12 cellular contexts compared by ENCODE assay signal in genomic region chr5:123438902-123439301, GRCh38. TPM values are rescaled to one million over a fixed set of nuclear protein-coding genes. Genes with fewer than 3 reads are reported as not detected.
A peak's percentile ranks its signal among the peaks of the same experiment; 100 is the strongest.
DNase-seq lines count a peak whose midpoint lies in the region; ATAC-seq, FAIRE-seq and TF ChIP-seq lines count a peak whose summit lies in the region.
"Had no signal": no experiment of that assay in that cellular context is flagged by ENCODE, and none has a peak within 500 bp of the region (broad histone marks: within the 10 kb centered on the region; RNA-seq: fewer than 3 reads in every experiment).

No MANE protein-coding gene starts in this region.

- no peak for TF ChIP-seq CTCF in Calu3 (IDR thresholded peaks at IDR 0.05; ENCODE audit: unreplicated experiment)

- peaks cover 22% of the 10 kb centered on the region for H3K4me1 Mint-ChIP-seq in activated T-cell treated with anti-CD3 and anti-CD28 coated beads, Interleukin-2, amount 50 U/mL, for 24 hours (ENCODE audit: low read depth)
- H3K4me1 Mint-ChIP-seq in activated T-helper 2 cell treated with anti-CD3 and anti-CD28 coated beads, Interferon-gamma antibody, Interleukin-2, Interleukin-4, amounts not matched to agents 10 μg/mL and 5 μg/mL and 100 μg/mL, durations not matched to agents 14 hours and 24 hours and 36 hours (ENCODE audit: low read depth) = peaks cover 33% of the 10 kb centered on the region
- no peaks in the 10 kb centered on the region for H3K4me1 Mint-ChIP-seq in Calu3 (ENCODE audit: low read depth, unreplicated experiment)

- intact Hi-C loops in activated T-helper 2 cell treated with anti-CD3 and anti-CD28 coated beads, Interferon-gamma antibody, Interleukin-2, Interleukin-4, amounts not matched to agents 10 μg/mL and 5 μg/mL and 100 μg/mL, durations not matched to agents 14 hours and 24 hours and 36 hours (cut with micrococcal nuclease) = loop anchor here (1.0 kb wide), 4 partner anchors 9 to 73 kb away; partner anchors contain the start of genes CEP120 and CSNK1G3
- intact Hi-C loops in Calu3 (cut with micrococcal nuclease; ENCODE audit: unreplicated experiment) = no loop called here

- FAIRE-seq in frontal cortex (lab: Jason Lieb, UNC) = no peak

- no peak for DNase-seq in activated T-cell treated with anti-CD3 and anti-CD28 coated beads, Interleukin-2, amount 50 U/mL, for 24 hours
- no peak for DNase-seq in activated T-cell treated with anti-CD3 and anti-CD28 coated beads, Interleukin-2, amount 50 U/mL, for 48 hours
- peak; percentile 29 for DNase-seq in activated T-helper 2 cell treated with anti-CD3 and anti-CD28 coated beads, Interferon-gamma antibody, Interleukin-2, Interleukin-4, amounts not matched to agents 10 μg/mL and 5 μg/mL and 100 μg/mL, durations not matched to agents 14 hours and 24 hours and 36 hours (ENCODE audit: low spot score)
- DNase-seq in renal cortical epithelial cell (ENCODE audit: low read depth) = peak; percentile 65
- DNase-seq in epidermal melanocyte (ENCODE audit: insufficient read length, low spot score) = no peak
- no peak for DNase-seq in Calu3
- no peak for DNase-seq in frontal cortex (ENCODE audit: low spot score in 2 of 2)
- DNase-seq: midbrain; stimulated activated CD4-positive, alpha-beta T cell treated with anti-CD3 and anti-CD28 coated beads, Interleukin-12 subunit alpha, Interleukin-12 subunit beta, amount 100 ng/mL, for 4 hours; stimulated activated naive CD4-positive, alpha-beta T cell treated with Interleukin-2 at 50 U/mL for 16 hours had no signal

- no peaks in the 10 kb centered on the region for H3K27me3 Mint-ChIP-seq in activated T-cell treated with anti-CD3 and anti-CD28 coated beads, Interleukin-2, amount 50 U/mL, for 24 hours
- H3K27me3 Mint-ChIP-seq in activated T-helper 2 cell treated with anti-CD3 and anti-CD28 coated beads, Interferon-gamma antibody, Interleukin-2, Interleukin-4, amounts not matched to agents 10 μg/mL and 5 μg/mL and 100 μg/mL, durations not matched to agents 14 hours and 24 hours and 36 hours (ENCODE audit: low read depth) = no peaks in the 10 kb centered on the region
- no peaks in the 10 kb centered on the region for H3K27me3 Mint-ChIP-seq in Calu3 (ENCODE audit: unreplicated experiment)

- no peaks in the 10 kb centered on the region for H3K36me3 Mint-ChIP-seq in activated T-cell treated with anti-CD3 and anti-CD28 coated beads, Interleukin-2, amount 50 U/mL, for 24 hours (ENCODE audit: low read depth)
- no peaks in the 10 kb centered on the region for H3K36me3 Mint-ChIP-seq in activated T-helper 2 cell treated with anti-CD3 and anti-CD28 coated beads, Interferon-gamma antibody, Interleukin-2, Interleukin-4, amounts not matched to agents 10 μg/mL and 5 μg/mL and 100 μg/mL, durations not matched to agents 14 hours and 24 hours and 36 hours (ENCODE audit: low read depth)
- no peaks in the 10 kb centered on the region for H3K36me3 Mint-ChIP-seq in Calu3 (ENCODE audit: insufficient read depth, unreplicated experiment)

- peak; percentile 60 for ATAC-seq in HG03565 (IDR thresholded peaks at IDR 0.05; ENCODE audit: unreplicated experiment)
- ATAC-seq: gastroesophageal sphincter had no signal

- peak overlapping the region; percentile 3 for H3K27ac Mint-ChIP-seq in activated T-cell treated with anti-CD3 and anti-CD28 coated beads, Interleukin-2, amount 50 U/mL, for 24 hours
- peak overlapping the region; percentile 81 for H3K27ac Mint-ChIP-seq in activated T-helper 2 cell treated with anti-CD3 and anti-CD28 coated beads, Interferon-gamma antibody, Interleukin-2, Interleukin-4, amounts not matched to agents 10 μg/mL and 5 μg/mL and 100 μg/mL, durations not matched to agents 14 hours and 24 hours and 36 hours
- H3K27ac Mint-ChIP-seq in Calu3 (ENCODE audit: unreplicated experiment) = no peak overlapping the region

- CTCF ChIA-PET in Calu3 (lab: Charles Lee) = no interaction called here

- H3K9me3 Mint-ChIP-seq in activated T-cell treated with anti-CD3 and anti-CD28 coated beads, Interleukin-2, amount 50 U/mL, for 24 hours = no peaks in the 10 kb centered on the region
- H3K9me3 Mint-ChIP-seq in activated T-helper 2 cell treated with anti-CD3 and anti-CD28 coated beads, Interferon-gamma antibody, Interleukin-2, Interleukin-4, amounts not matched to agents 10 μg/mL and 5 μg/mL and 100 μg/mL, durations not matched to agents 14 hours and 24 hours and 36 hours = no peaks in the 10 kb centered on the region
- no peaks in the 10 kb centered on the region for H3K9me3 Mint-ChIP-seq in Calu3 (ENCODE audit: low read depth, unreplicated experiment)

- no TSS peak for BruUV-seq in Calu3 (replicated peaks; lab: Mats Ljungman, UMichigan)

- H3K4me3 Mint-ChIP-seq in activated T-cell treated with anti-CD3 and anti-CD28 coated beads, Interleukin-2, amount 50 U/mL, for 24 hours = no peak overlapping the region
- H3K4me3 Mint-ChIP-seq in activated T-helper 2 cell treated with anti-CD3 and anti-CD28 coated beads, Interferon-gamma antibody, Interleukin-2, Interleukin-4, amounts not matched to agents 10 μg/mL and 5 μg/mL and 100 μg/mL, durations not matched to agents 14 hours and 24 hours and 36 hours (ENCODE audit: low read depth) = no peak overlapping the region
- H3K4me3 Mint-ChIP-seq in Calu3 (ENCODE audit: low read depth, unreplicated experiment) = no peak overlapping the region

RNA-seq across cellular contexts. Expression of gene CEP120, which starts 15.7 kb away (rescaled TPM):
- 25.3 and 26.7 TPM in 2 replicates for total RNA-seq in activated T-helper 2 cell treated with anti-CD3 and anti-CD28 coated beads, Interferon-gamma antibody, Interleukin-2, Interleukin-4, amounts not matched to agents 10 μg/mL and 5 μg/mL and 100 μg/mL, durations not matched to agents 14 hours and 24 hours and 36 hours
- total RNA-seq in renal cortical epithelial cell (20.5 and 24.2 TPM in 2 replicates), Calu3 (2022) (25.0 and 27.1 TPM in 2 replicates), frontal cortex (52.6 TPM)

Comparison
In these comparisons a context has a peak if more than half of its experiments do, and no peak if none do; other contexts are left out.
1. DNase-seq: peak in activated T-helper 2 cell treated with anti-CD3 and anti-CD28 coated beads, Interferon-gamma antibody, Interleukin-2, Interleukin-4, amounts not matched to agents 10 μg/mL and 5 μg/mL and 100 μg/mL, durations not matched to agents 14 hours and 24 hours and 36 hours (single experiment) and renal cortical epithelial cell (single experiment); none in activated T-cell treated with anti-CD3 and anti-CD28 coated beads, Interleukin-2, amount 50 U/mL, for 24 hours (single experiment), activated T-cell treated with anti-CD3 and anti-CD28 coated beads, Interleukin-2, amount 50 U/mL, for 48 hours (0 of 2), epidermal melanocyte (single experiment), Calu3 (single experiment) and frontal cortex (0 of 2).